In the genomic region with DNA sequence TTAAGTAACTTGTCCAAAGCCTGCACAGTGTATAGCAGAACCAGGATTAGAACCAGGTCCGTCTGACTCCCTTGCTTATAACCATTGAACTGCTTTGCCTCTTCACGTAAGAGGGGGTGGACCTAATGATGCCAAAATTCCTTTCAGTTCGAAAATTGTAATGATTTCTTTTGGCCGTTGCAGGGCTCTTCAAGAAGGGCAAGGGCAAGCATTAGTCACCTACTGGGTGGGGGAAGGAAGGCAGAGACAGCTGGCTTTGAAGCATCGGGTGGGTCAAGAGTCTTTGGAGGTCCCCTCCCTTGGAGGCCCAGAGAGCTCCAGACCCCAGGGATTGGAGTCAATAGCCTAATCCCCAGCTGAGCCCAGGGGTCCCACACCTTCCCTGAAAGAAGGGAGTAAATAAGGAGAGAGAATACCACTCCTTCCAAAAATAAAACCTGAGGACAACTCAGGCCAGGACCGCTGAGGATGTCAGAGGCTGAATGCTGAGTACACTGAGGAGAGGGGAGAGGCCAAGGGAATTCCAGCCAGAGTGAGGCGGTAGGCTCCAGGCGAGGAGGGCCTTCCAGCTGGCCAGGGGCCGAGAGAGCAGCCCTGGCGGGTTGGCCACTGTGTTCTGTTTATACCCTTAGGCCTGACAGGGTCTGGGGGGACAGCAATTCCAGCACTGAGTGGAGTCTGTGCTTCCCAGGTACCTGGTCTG, we compare ENCODE assay signal across 11 cellular contexts. TPM values are rescaled to one million over a fixed set of nuclear protein-coding genes. Genes with fewer than 3 reads are reported as not detected.
DNase-seq lines count a peak whose midpoint lies in the region; ATAC-seq and TF ChIP-seq lines count a peak whose summit lies in the region.
"Had no signal": no experiment of that assay in that cellular context is flagged by ENCODE, and none has a peak within 500 bp of the region (broad histone marks: within the 10 kb centered on the region; RNA-seq: fewer than 3 reads in every experiment).

No MANE protein-coding gene starts in this region.

- H3K9me3 Mint-ChIP-seq in mesothelial cell of epicardium, result no peaks in the 10 kb centered on the region
- H3K9me3 Mint-ChIP-seq: activated T-cell treated with anti-CD3 and anti-CD28 coated beads, Interleukin-2, amount 50 U/mL, for 4 hours; dendritic cell treated with granulocyte-macrophage colony-stimulating factor and Interleukin-4, amounts not matched to agents 40 ng/mL and 50 ng/mL, for 4 days had no signal

- H3K36me3 Mint-ChIP-seq in mesothelial cell of epicardium, result no peaks in the 10 kb centered on the region

- intact Hi-C loops in upper lobe of right lung (cut with DNase I), result no loop called here

- H3K27ac ChIP-seq in HUES6 (ENCODE audit: low read depth, low read length) (peak overlapping the region; percentile 24; the same call in 1 of the 2 replicates), duodenal mucosa (ENCODE audit: low read depth, low read length) (peak overlapping the region; percentile 42), upper lobe of right lung (peak overlapping the region; percentile 56)

- no peak overlapping the region; the same call in 1 of the 2 replicates for H3K4me3 ChIP-seq in HUES6 (ENCODE audit: low read depth, low read length)
- no peak overlapping the region for H3K4me3 ChIP-seq in duodenal mucosa (ENCODE audit: low read depth in 1 of 2, low read length in 2 of 2)
- H3K4me3 ChIP-seq in upper lobe of right lung, result no peak overlapping the region

- H3K9ac ChIP-seq in HUES6 (ENCODE audit: low read length) (no peak overlapping the region), duodenal mucosa (ENCODE audit: low read depth in 1 of 2, low read length in 2 of 2) (no peak overlapping the region)

- ATAC-seq in upper lobe of right lung, result peak; percentile 2
- ATAC-seq in HG02623 (IDR thresholded peaks at IDR 0.05; ENCODE audit: unreplicated experiment), result no peak
- ATAC-seq in HG03175 (IDR thresholded peaks at IDR 0.05; ENCODE audit: unreplicated experiment), result no peak
- ATAC-seq: activated T-cell treated with anti-CD3 and anti-CD28 coated beads, Interleukin-2, amount 50 U/mL, for 4 hours had no signal

- H3K4me3 Mint-ChIP-seq in mesothelial cell of epicardium, result no peak overlapping the region
- H3K4me3 Mint-ChIP-seq: activated T-cell treated with anti-CD3 and anti-CD28 coated beads, Interleukin-2, amount 50 U/mL, for 4 hours; dendritic cell treated with granulocyte-macrophage colony-stimulating factor and Interleukin-4, amounts not matched to agents 40 ng/mL and 50 ng/mL, for 4 days had no signal

- DNase-seq in mesothelial cell of epicardium (ENCODE audit: low spot score in 2 of 2, unreplicated experiment in 2 of 2) (no peak), upper lobe of right lung (no peak), NCI-H2227 (lab: John Stamatoyannopoulos, UW; ENCODE audit: unreplicated experiment) (no peak)
- DNase-seq in activated CD4-positive, CD25-positive, alpha-beta regulatory T cell (lab: John Stamatoyannopoulos, UW), result no peak
- DNase-seq: activated T-cell treated with anti-CD3 and anti-CD28 coated beads, Interleukin-2, amount 50 U/mL, for 4 hours; NCI-H774 had no signal

- H3K9me3 ChIP-seq in HUES6 (ENCODE audit: control insufficient read depth, insufficient read depth, low read depth, low read length) (no peaks in the 10 kb centered on the region), duodenal mucosa (ENCODE audit: control insufficient read depth in 1 of 2, low read length in 2 of 2) (no peaks in the 10 kb centered on the region), upper lobe of right lung (no peaks in the 10 kb centered on the region)

- no peak for TF ChIP-seq CTCF in mesothelial cell of epicardium (IDR thresholded peaks at IDR 0.05; ENCODE audit: unreplicated experiment)
- no peak for TF ChIP-seq CTCF in upper lobe of right lung (IDR thresholded peaks at IDR 0.05)

- peaks cover 58% of the 10 kb centered on the region for H3K4me1 Mint-ChIP-seq in mesothelial cell of epicardium

- H3K27me3 Mint-ChIP-seq in mesothelial cell of epicardium (ENCODE audit: low read depth), result no peaks in the 10 kb centered on the region

- H3K4me1 ChIP-seq in HUES6 (ENCODE audit: control insufficient read depth, insufficient read depth, low read length) (peaks cover 52% of the 10 kb centered on the region), duodenal mucosa (ENCODE audit: control insufficient read depth in 1 of 2, insufficient read depth in 2 of 2, low read length in 2 of 2) (peaks cover 22 to 36% of the 10 kb centered on the region in 2 donors), upper lobe of right lung (peaks cover 44% of the 10 kb centered on the region)

- no peaks in the 10 kb centered on the region for H3K27me3 ChIP-seq in HUES6 (ENCODE audit: control insufficient read depth, insufficient read depth, low read length)
- no peaks in the 10 kb centered on the region for H3K27me3 ChIP-seq in duodenal mucosa (ENCODE audit: control insufficient read depth in 1 of 2, insufficient read depth in 2 of 2, low read length in 2 of 2)
- H3K27me3 ChIP-seq in upper lobe of right lung, result peaks cover 4% of the 10 kb centered on the region

- H3K27ac Mint-ChIP-seq in mesothelial cell of epicardium, result peak overlapping the region; percentile 98
- H3K27ac Mint-ChIP-seq: dendritic cell treated with granulocyte-macrophage colony-stimulating factor and Interleukin-4, amounts not matched to agents 40 ng/mL and 50 ng/mL, for 4 days had no signal

- H3K36me3 ChIP-seq in HUES6 (ENCODE audit: control insufficient read depth, insufficient read depth, low read length) (no peaks in the 10 kb centered on the region), duodenal mucosa (ENCODE audit: control insufficient read depth in 1 of 2, insufficient read depth in 2 of 2, low read length in 2 of 2) (peaks cover 0 to 7% of the 10 kb centered on the region in 2 donors), upper lobe of right lung (no peaks in the 10 kb centered on the region)

RNA-seq across cellular contexts. Expression of a gene that starts 14.1 kb away (rescaled TPM):
- total RNA-seq in mesothelial cell of epicardium (34.5 to 43.0 TPM (median 36.3 TPM) in 3 replicates), upper lobe of right lung (47.4 TPM)

RNA-seq across cellular contexts. Expression of a gene that starts 55.7 kb away (rescaled TPM):
- 46.3 to 50.6 TPM (median 46.5 TPM) in 3 replicates for total RNA-seq in mesothelial cell of epicardium
- 50.4 TPM for total RNA-seq in upper lobe of right lung
